10 cellular contexts compared by ENCODE assay signal in the genomic region with DNA sequence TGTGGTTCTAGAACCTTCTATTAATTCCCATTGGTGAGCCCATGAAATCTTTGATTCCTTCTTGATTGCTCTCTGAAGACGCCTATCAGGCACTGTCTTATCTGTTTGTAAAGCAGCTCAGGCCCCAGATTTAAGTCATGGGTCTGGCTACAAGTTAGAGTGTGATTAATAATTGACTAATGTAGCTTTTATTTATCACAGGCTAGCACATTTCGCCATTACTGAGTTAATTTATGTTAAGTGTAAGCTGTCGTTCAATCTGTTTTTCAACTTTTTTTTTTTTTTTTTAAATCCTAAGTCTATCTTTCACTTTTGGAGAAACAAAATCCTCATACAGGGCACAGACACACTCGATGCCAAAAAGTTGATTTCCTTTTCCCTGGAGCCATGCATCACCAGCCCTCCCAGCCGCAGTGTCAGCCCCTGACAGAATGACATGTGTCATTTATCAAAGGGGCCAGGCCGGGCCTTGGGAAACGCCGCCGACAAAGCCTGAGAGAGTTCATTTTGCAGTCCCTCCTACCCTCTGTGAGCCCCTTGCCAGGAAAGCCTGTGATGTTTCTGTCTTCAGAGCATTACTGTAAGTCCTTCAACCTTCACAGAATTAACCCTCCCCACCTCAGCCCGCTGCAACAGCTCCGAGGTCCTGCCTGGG. TPM values are rescaled to one million over a fixed set of nuclear protein-coding genes. Genes with fewer than 3 reads are reported as not detected.
DNase-seq lines count a peak whose midpoint lies in the region; ATAC-seq lines count a peak whose summit lies in the region.
"Had no signal": no experiment of that assay in that cellular context is flagged by ENCODE, and none has a peak within 500 bp of the region (broad histone marks: within the 10 kb centered on the region; RNA-seq: fewer than 3 reads in every experiment).

No MANE protein-coding gene starts in this region.

- H4K20me1 ChIP-seq in BLaER1 treated with 17β-estradiol and CSF1 and Interleukin-3, amounts not matched to agents 10 nM and 100 nM: peaks cover 0 to 57% (median 30%) of the 10 kb centered on the region in 11 experiments; a peak in 12 of 22 replicates

- DNase-seq in activated naive CD8-positive, alpha-beta T cell treated with anti-CD3 and anti-CD28 coated beads, Interleukin-2, amount 50 U/mL, for 24 hours: no peak
- no peak for DNase-seq in left ventricle myocardium superior
- peak; percentile 90 for DNase-seq in renal cortical epithelial cell (ENCODE audit: low read depth)
- no peak for DNase-seq in NCI-H1417 (lab: John Stamatoyannopoulos, UW)
- DNase-seq in activated CD4-positive, alpha-beta T cell treated with anti-CD3 and anti-CD28 coated beads for 48 hours: no peak
- no peak for DNase-seq in epidermal melanocyte (ENCODE audit: insufficient read length, low spot score)
- DNase-seq in GDM1 (lab: John Stamatoyannopoulos, UW): no peak
- DNase-seq: DND-41, NCI-H69 had no signal

- peaks cover 78% of the 10 kb centered on the region for H3K4me1 Mint-ChIP-seq in activated naive CD8-positive, alpha-beta T cell treated with anti-CD3 and anti-CD28 coated beads, Interleukin-2, amount 50 U/mL, for 24 hours

- H3K9ac ChIP-seq in BLaER1 treated with 17β-estradiol and CSF1 and Interleukin-3, amounts not matched to agents 10 nM and 100 nM: peak overlapping the region in 7 of 11 experiments; percentile 4 to 47 (median 12); a peak in 5 of 22 replicates

- H3K4me3 Mint-ChIP-seq in activated naive CD8-positive, alpha-beta T cell treated with anti-CD3 and anti-CD28 coated beads, Interleukin-2, amount 50 U/mL, for 24 hours: peak overlapping the region; percentile 38

- ATAC-seq in activated naive CD8-positive, alpha-beta T cell treated with anti-CD3 and anti-CD28 coated beads, Interleukin-2, amount 50 U/mL, for 24 hours: peak; percentile 68
- ATAC-seq in left ventricle myocardium superior: peak; percentile 23

- H3K9me3 ChIP-seq in BLaER1 treated with 17β-estradiol and CSF1 and Interleukin-3, amounts not matched to agents 10 nM and 100 nM (replicated peaks in 1 of 11): peaks cover 0 to 8% (median 0%) of the 10 kb centered on the region in 11 experiments; a peak in 3 of 22 replicates

- H3K27ac Mint-ChIP-seq in activated naive CD8-positive, alpha-beta T cell treated with anti-CD3 and anti-CD28 coated beads, Interleukin-2, amount 50 U/mL, for 24 hours: peak overlapping the region; percentile 47

- no peaks in the 10 kb centered on the region for H3K9me3 Mint-ChIP-seq in activated naive CD8-positive, alpha-beta T cell treated with anti-CD3 and anti-CD28 coated beads, Interleukin-2, amount 50 U/mL, for 24 hours

- H3K4me2 ChIP-seq in BLaER1 treated with 17β-estradiol and CSF1 and Interleukin-3, amounts not matched to agents 10 nM and 100 nM: peak overlapping the region; percentile 57 to 86 (median 65)

- H3K36me3 Mint-ChIP-seq in activated naive CD8-positive, alpha-beta T cell treated with anti-CD3 and anti-CD28 coated beads, Interleukin-2, amount 50 U/mL, for 24 hours (ENCODE audit: low read depth): peaks cover 7% of the 10 kb centered on the region

- H3K4me3 ChIP-seq in BLaER1 treated with 17β-estradiol and CSF1 and Interleukin-3, amounts not matched to agents 10 nM and 100 nM: no peak overlapping the region

- peak overlapping the region in 1 of 11 experiments; percentile 9; a peak in 1 of 22 replicates for H3K27ac ChIP-seq in BLaER1 treated with 17β-estradiol and CSF1 and Interleukin-3, amounts not matched to agents 10 nM and 100 nM

- peaks cover 0 to 37% (median 20%) of the 10 kb centered on the region in 11 experiments; a peak in 10 of 22 replicates for H3K36me3 ChIP-seq in BLaER1 treated with 17β-estradiol and CSF1 and Interleukin-3, amounts not matched to agents 10 nM and 100 nM

- no peaks in the 10 kb centered on the region for H3K27me3 ChIP-seq in BLaER1 treated with 17β-estradiol and CSF1 and Interleukin-3, amounts not matched to agents 10 nM and 100 nM

- H3K27me3 Mint-ChIP-seq in activated naive CD8-positive, alpha-beta T cell treated with anti-CD3 and anti-CD28 coated beads, Interleukin-2, amount 50 U/mL, for 24 hours: no peaks in the 10 kb centered on the region

- intact Hi-C loops in left ventricle myocardium superior (cut with micrococcal nuclease): no loop called here

- H3K4me1 ChIP-seq in BLaER1 treated with 17β-estradiol and CSF1 and Interleukin-3, amounts not matched to agents 10 nM and 100 nM: peaks cover 36 to 64% (median 49%) of the 10 kb centered on the region in 10 experiments

RNA-seq across cellular contexts. Expression of a gene that starts 15.8 kb away (rescaled TPM):
- total RNA-seq in left ventricle myocardium superior (24.7 TPM), renal cortical epithelial cell (0.69 and 8.5 TPM in 2 replicates)

RNA-seq across cellular contexts. Expression of a gene that starts 17.5 kb away (rescaled TPM):
- total RNA-seq in left ventricle myocardium superior (69.6 TPM), renal cortical epithelial cell (4.3 and 14.9 TPM in 2 replicates)
